8 cellular contexts compared by ENCODE assay signal in the genomic region with DNA sequence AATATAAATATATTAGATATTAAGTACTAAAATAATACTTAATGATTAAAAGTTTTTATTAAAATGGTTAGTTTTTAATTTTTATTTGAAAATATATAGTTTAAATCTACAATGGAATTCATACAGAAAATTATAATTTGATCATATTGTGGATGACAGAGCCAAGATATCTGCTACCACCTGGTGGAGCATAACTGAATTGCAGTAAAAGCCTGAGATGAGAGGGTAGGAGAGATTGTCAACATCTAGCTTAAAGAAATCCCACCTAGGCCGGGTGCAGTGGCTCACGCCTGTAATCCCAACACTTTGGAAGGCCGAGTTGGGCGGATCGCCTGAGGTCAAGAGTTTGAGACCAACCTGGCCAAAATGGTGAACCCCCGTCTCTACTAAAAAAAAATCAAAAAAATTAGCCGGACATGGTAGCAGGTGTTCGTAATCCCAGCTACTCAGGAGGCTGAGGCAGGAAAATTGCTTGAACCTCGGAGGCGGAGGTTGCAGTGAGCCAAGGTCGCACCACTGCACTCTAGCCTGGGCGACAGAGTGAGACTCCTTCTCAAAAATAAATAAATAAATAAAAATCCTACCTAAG. TPM values are rescaled to one million over a fixed set of nuclear protein-coding genes. Genes with fewer than 3 reads are reported as not detected.
DNase-seq lines count a peak whose midpoint lies in the region; ATAC-seq and TF ChIP-seq lines count a peak whose summit lies in the region.

No MANE protein-coding gene starts in this region.

- H3K9me3 ChIP-seq in SK-N-MC (ENCODE audit: low read depth, low read length) (no peaks in the 10 kb centered on the region), spleen (peaks cover 0 to 10% (median 6%) of the 10 kb centered on the region in 8 donors)

- TF ChIP-seq POLR2A in spleen (IDR thresholded peaks at IDR 0.05): no peak

- no peak for ATAC-seq in HG02759 (IDR thresholded peaks at IDR 0.05; ENCODE audit: unreplicated experiment)

- no peak overlapping the region for H3K27ac ChIP-seq in SK-N-MC
- H3K27ac ChIP-seq in spleen: no peak overlapping the region

- H3K4me3 ChIP-seq in AG10803 (ENCODE audit: low read length) (no peak overlapping the region), SK-N-MC (no peak overlapping the region), epithelial cell of esophagus (ENCODE audit: low read length) (no peak overlapping the region), spleen (no peak overlapping the region)

- peaks cover 0 to 19% (median under 1%) of the 10 kb centered on the region in 6 donors for H3K4me1 ChIP-seq in spleen

- H3K9ac ChIP-seq in SK-N-MC (ENCODE audit: insufficient read length): no peak overlapping the region

- H3K36me3 ChIP-seq in SK-N-MC (ENCODE audit: insufficient read depth, low read length) (no peaks in the 10 kb centered on the region), spleen (no peaks in the 10 kb centered on the region)

- in situ Hi-C loops in GM13977 (cut with MboI; ENCODE audit: low pct_unique_long_range_greater_than_20kb, low sequenced_read_pairs, unreplicated experiment): no loop called here

- DNase-seq in AG10803 (ENCODE audit: low read depth): no peak
- no peak for DNase-seq in GM13977 (ENCODE audit: low spot score)
- peak; percentile 34 for DNase-seq in SK-N-MC (ENCODE audit: low read depth, low spot score)
- peak; percentile 40 for DNase-seq in epithelial cell of esophagus (ENCODE audit: low read depth)
- no peak for DNase-seq in spleen
- no peak for DNase-seq in AG20443 (ENCODE audit: low spot score)
- no peak for DNase-seq in UCSD-AML1 (lab: John Stamatoyannopoulos, UW; ENCODE audit: unreplicated experiment)

- 84 to 92% (median 91%) methylated on average over 12 of the region's 12 CpGs for WGBS in spleen, 5 donors

- intact Hi-C loops in spleen (cut with DNase I; ENCODE audit: low total_unique reads): no loop called here

- no peaks in the 10 kb centered on the region for H3K27me3 ChIP-seq in spleen (replicated peaks in 1 of 7)

- TF ChIP-seq CTCF in AG10803 (conservative IDR thresholded peaks at IDR 0.05; ENCODE audit: low read length): peak; percentile 43
- peak; percentile 66 for TF ChIP-seq CTCF in GM13977 (IDR thresholded peaks at IDR 0.05; ENCODE audit: extremely low read depth, insufficient read depth, missing control alignments)
- peak; percentile 59 for TF ChIP-seq CTCF in epithelial cell of esophagus (IDR thresholded peaks at IDR 0.05; ENCODE audit: insufficient read depth, low read depth, low read length, missing control alignments)
- peak in 9 of 11 experiments; percentile 13 to 77 (median 58) for TF ChIP-seq CTCF in spleen (IDR thresholded peaks at IDR 0.05 in 8 of 11, conservative IDR thresholded peaks at IDR 0.05 in 3 of 11)

RNA-seq across cellular contexts. Expression of a gene that starts 25.1 kb away (rescaled TPM):
- 10 to 100 TPM in 4 of 7 donors, 1 to 10 TPM in 3; 6.4 to 21.1 (median 11.4) TPM for total RNA-seq in spleen
- 10 to 100 TPM; 20.1 to 46.1 (median 41.9) TPM for polyA plus RNA-seq in spleen

Comparison
In these comparisons a context has a peak if more than half of its experiments do, and no peak if none do; other contexts are left out.
1. DNase-seq: peak in SK-N-MC (single experiment) and epithelial cell of esophagus (single experiment); none in AG10803 (single experiment), GM13977 (single experiment), spleen (single experiment), AG20443 (single experiment) and UCSD-AML1 (single experiment).
2. Peak in every context shown above with its lines, with median percentiles within 50 percentile points of each other: CTCF ChIP-seq.